Comparison of ENCODE assay signal across 13 cellular contexts in genomic region chr21:18832081-18832670, GRCh38.
"Had no signal": no experiment of that assay in that cellular context is flagged by ENCODE, and none has a peak within 500 bp of the region (broad histone marks: within the 10 kb centered on the region; RNA-seq: fewer than 3 reads in every experiment).

No MANE protein-coding gene starts in this region.

- H3K27me3 Mint-ChIP-seq: activated naive CD8-positive, alpha-beta T cell treated with anti-CD3 and anti-CD28 coated beads for 36 hours; activated T-cell treated with anti-CD3 and anti-CD28 coated beads, Interleukin-2, amount 50 U/mL, for 24 hours; naive thymus-derived CD4-positive, alpha-beta T cell; T-helper 17 cell had no signal

- H3K9ac ChIP-seq: parathyroid adenoma had no signal

- H2AFZ ChIP-seq: parathyroid adenoma had no signal

- H3K36me3 ChIP-seq: tibial artery had no signal

- H3K27ac ChIP-seq: parathyroid adenoma had no signal

- H3K4me1 Mint-ChIP-seq: activated naive CD8-positive, alpha-beta T cell treated with anti-CD3 and anti-CD28 coated beads for 36 hours; naive thymus-derived CD4-positive, alpha-beta T cell; T-helper 17 cell had no signal

- H3K9me3 ChIP-seq: tibial artery had no signal

- H3K27ac Mint-ChIP-seq: activated naive CD8-positive, alpha-beta T cell treated with anti-CD3 and anti-CD28 coated beads for 36 hours; activated T-cell treated with anti-CD3 and anti-CD28 coated beads, Interleukin-2, amount 50 U/mL, for 24 hours; naive thymus-derived CD4-positive, alpha-beta T cell; T-helper 17 cell had no signal

- ATAC-seq: activated CD4-positive, CD25-positive, alpha-beta regulatory T cell treated with anti-CD3 and anti-CD28 coated beads, Interleukin-2, amount 50 U/mL, for 24 hours; naive thymus-derived CD4-positive, alpha-beta T cell; T-helper 17 cell had no signal

- DNase-seq: activated gamma-delta T cell; activated naive CD8-positive, alpha-beta T cell treated with anti-CD3 and anti-CD28 coated beads for 36 hours; activated T-cell treated with anti-CD3 and anti-CD28 coated beads, Interleukin-2, amount 50 U/mL, for 24 hours; effector CD8-positive, alpha-beta T cell; hippocampal formation; kidney glomerular epithelial cell; midbrain; naive thymus-derived CD4-positive, alpha-beta T cell; T-helper 17 cell; tibial artery had no signal

- H3K4me3 Mint-ChIP-seq: activated naive CD8-positive, alpha-beta T cell treated with anti-CD3 and anti-CD28 coated beads for 36 hours; activated T-cell treated with anti-CD3 and anti-CD28 coated beads, Interleukin-2, amount 50 U/mL, for 24 hours; naive thymus-derived CD4-positive, alpha-beta T cell; T-helper 17 cell had no signal

- H3K4me3 ChIP-seq: coronary artery, tibial artery had no signal

- H3K4me1 ChIP-seq: parathyroid adenoma had no signal

- H3K36me3 Mint-ChIP-seq: activated naive CD8-positive, alpha-beta T cell treated with anti-CD3 and anti-CD28 coated beads for 36 hours; naive thymus-derived CD4-positive, alpha-beta T cell had no signal

- H3K27me3 ChIP-seq: tibial artery had no signal
